In the genomic region with DNA sequence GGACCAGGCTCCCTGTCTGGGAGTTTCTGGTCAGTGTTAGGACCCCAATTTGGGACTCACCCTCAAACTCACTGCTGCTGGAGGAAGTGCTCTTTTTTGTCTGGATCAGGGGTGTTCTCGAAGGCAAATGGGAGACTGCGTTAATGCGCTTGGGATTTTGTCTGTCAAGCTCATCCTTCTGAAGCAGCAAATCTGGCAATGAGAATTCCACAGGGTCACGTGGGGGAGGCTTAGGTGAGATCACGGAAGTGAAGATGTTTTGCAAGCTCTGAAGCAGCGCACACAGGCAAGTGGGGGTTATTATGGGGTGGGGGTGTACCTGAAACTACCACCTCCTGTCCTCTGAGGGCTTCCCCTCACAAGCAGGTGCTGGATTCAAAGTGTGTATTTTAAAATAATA, we compare ENCODE assay signal across 21 cellular contexts. TPM values are rescaled to one million over a fixed set of nuclear protein-coding genes. Genes with fewer than 3 reads are reported as not detected.
DNase-seq lines count a peak whose midpoint lies in the region; ATAC-seq, FAIRE-seq and TF ChIP-seq lines count a peak whose summit lies in the region.
"Had no signal": no experiment of that assay in that cellular context is flagged by ENCODE, and none has a peak within 500 bp of the region (broad histone marks: within the 10 kb centered on the region; RNA-seq: fewer than 3 reads in every experiment).

No MANE protein-coding gene starts in this region.

- H3K4me1 ChIP-seq in K562 (replicated peaks in 1 of 2; ENCODE audit: control insufficient read depth in 2 of 2, insufficient read depth in 2 of 2, low read length in 2 of 2) (no peaks in the 10 kb centered on the region), mesenchymal stem cell (ENCODE audit: control insufficient read depth, insufficient read depth, low read depth, low read length) (peaks cover 2% of the 10 kb centered on the region)
- H3K4me1 ChIP-seq: BE2C, Caco-2 had no signal

- H3K9ac ChIP-seq in K562 (ENCODE audit: insufficient read depth in 1 of 2, low read depth in 2 of 2, low read length in 2 of 2) = no peak overlapping the region
- no peak overlapping the region for H3K9ac ChIP-seq in mesenchymal stem cell (ENCODE audit: low read length)

- no peak for ATAC-seq in K562

- H2BK12ac ChIP-seq in mesenchymal stem cell (ENCODE audit: low read length in 2 of 2) = no peak overlapping the region

- FAIRE-seq in K562 (lab: Jason Lieb, UNC) = no peak
- FAIRE-seq: A204.1, D721Med, H1 had no signal

- no peak overlapping the region for H3K23ac ChIP-seq in mesenchymal stem cell (ENCODE audit: low read length in 2 of 2)

- no peak for TF ChIP-seq POLR2A in K562 (conservative IDR thresholded peaks at IDR 0.05)

- H3K27ac ChIP-seq in K562 (ENCODE audit: extremely low read depth, low read depth, low read length) = no peak overlapping the region
- no peak overlapping the region for H3K27ac ChIP-seq in mesenchymal stem cell (ENCODE audit: low read length, poor library complexity, severe bottlenecking)

- peaks cover 2 to 28% of the 10 kb centered on the region in 2 experiments; a peak in 3 of 5 replicates for H3K27me3 ChIP-seq in K562 (ENCODE audit: control insufficient read depth in 2 of 2, insufficient read depth in 2 of 2, low read length in 2 of 2)
- H3K27me3 ChIP-seq in mesenchymal stem cell (ENCODE audit: control insufficient read depth in 1 of 2, insufficient read depth in 1 of 2, low read length in 2 of 2) = peaks cover 0 to 9% of the 10 kb centered on the region in 2 experiments

- peak overlapping the region; percentile 27 for H2AK5ac ChIP-seq in mesenchymal stem cell (ENCODE audit: low read length, severe bottlenecking)

- in situ Hi-C loops in K562 (cut with MboI) = no loop called here

- no peak overlapping the region for H2BK15ac ChIP-seq in mesenchymal stem cell (ENCODE audit: low read depth, poor library complexity, severe bottlenecking)

- no peak overlapping the region for H4K91ac ChIP-seq in mesenchymal stem cell (ENCODE audit: low read length)

- POLR2A ChIA-PET in K562 (lab: Yijun Ruan, JAX) = interaction anchor here (0.6 to 0.7 kb wide), 2 partner anchors 1660 to 1997 kb away, joined by 3 read pairs; no protein-coding TSS in a partner anchor

- intact Hi-C loops in K562 (cut with micrococcal nuclease) = no loop called here

- CTCF ChIA-PET in K562 (lab: Yijun Ruan, JAX; ENCODE audit: low intra/inter-chr PET ratio) = no interaction called here

- H2BK5ac ChIP-seq in mesenchymal stem cell (ENCODE audit: low read depth, low read length, poor library complexity, severe bottlenecking) = no peak overlapping the region

- H3K79me2 ChIP-seq in K562 (ENCODE audit: control insufficient read depth, insufficient read depth, low read length) = no peaks in the 10 kb centered on the region

- H3K36me3 ChIP-seq in K562 (ENCODE audit: control insufficient read depth, insufficient read depth, low read length) (no peaks in the 10 kb centered on the region), mesenchymal stem cell (ENCODE audit: control insufficient read depth in 1 of 2, insufficient read depth in 2 of 2, low read depth in 1 of 2, low read length in 2 of 2) (no peaks in the 10 kb centered on the region)
- H3K36me3 ChIP-seq: BE2C had no signal

- H3K4me2 ChIP-seq in K562 (ENCODE audit: insufficient read depth, low read length) (no peak overlapping the region), mesenchymal stem cell (ENCODE audit: low read length, poor library complexity, severe bottlenecking) (no peak overlapping the region)

- TF ChIP-seq CTCF in K562 (IDR thresholded peaks at IDR 0.05 in 2 of 3, conservative IDR thresholded peaks at IDR 0.05 in 1 of 3; ENCODE audit: insufficient read depth in 2 of 3, low read depth in 1 of 3, low read length in 3 of 3) = no peak

- no TSS peak for BruUV-seq in K562 (replicated peaks; lab: Mats Ljungman, UMichigan)

- TF ChIP-seq EP300 in K562 (IDR thresholded peaks at IDR 0.05; ENCODE audit: low read length) = no peak

- no peak for TF ChIP-seq RAD21 in K562 (CRISPR knock-in tag; conservative IDR thresholded peaks at IDR 0.05 in 1 of 2, IDR thresholded peaks at IDR 0.05 in 1 of 2)

- no peak overlapping the region for H2BK120ac ChIP-seq in mesenchymal stem cell (ENCODE audit: low read depth, low read length)

- H3K9me3 ChIP-seq in K562 (replicated peaks; ENCODE audit: control insufficient read depth, insufficient read depth, low read depth, low read length) (no peaks in the 10 kb centered on the region), mesenchymal stem cell (ENCODE audit: control insufficient read depth, low read length) (no peaks in the 10 kb centered on the region)
- H3K9me3 ChIP-seq: BE2C, Caco-2 had no signal

- no peak overlapping the region for H2AFZ ChIP-seq in K562 (ENCODE audit: low read depth, low read length)
- no peak overlapping the region for H2AFZ ChIP-seq in mesenchymal stem cell (ENCODE audit: low read depth, low read length)

- no peaks in the 10 kb centered on the region for H3K9me1 ChIP-seq in K562 (ENCODE audit: control insufficient read depth, insufficient read depth, low read length)

- no peaks in the 10 kb centered on the region for H3K79me1 ChIP-seq in mesenchymal stem cell (replicated peaks; ENCODE audit: low read length, poor library complexity, severe bottlenecking)

- H3K18ac ChIP-seq in mesenchymal stem cell (ENCODE audit: low read depth in 1 of 2, low read length in 2 of 2) = no peak overlapping the region

- no peak overlapping the region for H3K14ac ChIP-seq in mesenchymal stem cell (ENCODE audit: low read length in 2 of 2)

- no peak overlapping the region for H4K8ac ChIP-seq in mesenchymal stem cell (ENCODE audit: low read length)

- H3K4ac ChIP-seq in mesenchymal stem cell (ENCODE audit: low read depth in 1 of 2, low read length in 2 of 2) = no peak overlapping the region

- 1% methylated on average over 6 of the region's 6 CpGs for WGBS in K562 (ENCODE audit: insufficient coverage, low coverage, missing lambda C conversion rate)
- 87% methylated on average over 6 of the region's 6 CpGs for WGBS in mesenchymal stem cell

- H4K20me1 ChIP-seq in K562 (replicated peaks; ENCODE audit: control insufficient read depth, insufficient read depth, low read length) = no peaks in the 10 kb centered on the region

- no peak overlapping the region for H3K4me3 ChIP-seq in K562
- H3K4me3 ChIP-seq in mesenchymal stem cell (ENCODE audit: insufficient read depth in 1 of 2, low read depth in 1 of 2, low read length in 2 of 2) = no peak overlapping the region

- DNase-seq in NCI-H82 treated with DMSO at 0.1 percent for 48 hours (lab: John Stamatoyannopoulos, UW; ENCODE audit: unreplicated experiment) = peak; percentile 20
- DNase-seq in K562 (ENCODE audit: extremely low read depth in 1 of 4, low spot score in 3 of 4) = no peak
- no peak for DNase-seq in mesenchymal stem cell
- no peak for DNase-seq in globus pallidus (ENCODE audit: low spot score)
- no peak for DNase-seq in NCI-H446 (lab: John Stamatoyannopoulos, UW)
- no peak for DNase-seq in COLO829 (ENCODE audit: low spot score)
- DNase-seq: ACHN; BE2C; C1 segment of cervical spinal cord; Caco-2; CD4-positive, CD25-positive, alpha-beta regulatory T cell; CD8-positive, alpha-beta memory T cell; DMS153; DMS79; GDM1; H9 had no signal

RNA-seq across cellular contexts. Expression of gene TEX53, which starts 10.5 kb away (rescaled TPM):
- not detected in 2 replicates for total RNA-seq in K562 (2011; cell fraction: chromatin; rRNA removed; ENCODE audit: low replicate concordance)
- total RNA-seq in K562 (2011; cell fraction: nucleolus; rRNA removed) = not detected in 2 replicates
- not detected in 2 replicates for total RNA-seq in K562 (2011; cell fraction: nucleoplasm; rRNA removed)
- not detected in 2 replicates for total RNA-seq in K562 (2014; rRNA removed)
- total RNA-seq in K562 (2014; rRNA removed; fragmentation: Illumina TruSeq; extraction: Trizol) = not detected in 2 replicates
- not detected in 2 replicates for total RNA-seq in K562 (2015; rRNA removed; fragmentation: Illumina TruSeq; extraction: Trizol)
- not detected in 2 replicates for total RNA-seq in K562 (2021)
- not detected in 2 replicates for polyA plus RNA-seq in K562 (2011; rRNA removed)
- not detected in 2 replicates for polyA plus RNA-seq in K562 (2011; cell fraction: cytosol; rRNA removed)
- polyA plus RNA-seq in K562 (2011; cell fraction: nucleus; rRNA removed) = not detected in 2 replicates
- not detected in 2 replicates for polyA plus RNA-seq in K562 (2012)
- not detected in 2 replicates for polyA plus RNA-seq in K562 (2014; fragmentation: Illumina TruSeq; extraction: Trizol)
- not detected for polyA plus RNA-seq in K562 (2014; fragmentation: Nextera tagmentation; extraction: Ambion mirVana)
- polyA plus RNA-seq in K562 (2014; rRNA removed) = not detected in 2 replicates
- not detected in 2 replicates for polyA minus RNA-seq in K562 (2011; rRNA and poly(A)+ RNA removed)
- not detected in 2 replicates for polyA minus RNA-seq in K562 (2011; cell fraction: cytosol; rRNA and poly(A)+ RNA removed)
- polyA minus RNA-seq in K562 (2011; cell fraction: nucleus; rRNA and poly(A)+ RNA removed) = not detected in 2 replicates
- not detected for polyA plus RNA-seq in mesenchymal stem cell (2013, experiment 1 of 2)
- polyA plus RNA-seq in mesenchymal stem cell (2013, experiment 2 of 2) = not detected
- total RNA-seq: Caco-2; CD4-positive, CD25-positive, alpha-beta regulatory T cell; CD8-positive, alpha-beta memory T cell; Daoy; H1; H9; HT-29 had no signal
- polyA plus RNA-seq: CD4-positive, CD25-positive, alpha-beta regulatory T cell; CD8-positive, alpha-beta memory T cell; H1 had no signal

RNA-seq across cellular contexts. Expression of gene TEX48, which starts 13.8 kb away (rescaled TPM):
- total RNA-seq in K562 (2011; cell fraction: chromatin; rRNA removed; ENCODE audit: low replicate concordance) = not detected in 2 replicates
- not detected in 2 replicates for total RNA-seq in K562 (2011; cell fraction: nucleolus; rRNA removed)
- total RNA-seq in K562 (2011; cell fraction: nucleoplasm; rRNA removed) = not detected in 2 replicates
- total RNA-seq in K562 (2014; rRNA removed) = not detected in 2 replicates
- not detected in 2 replicates for total RNA-seq in K562 (2014; rRNA removed; fragmentation: Illumina TruSeq; extraction: Trizol)
- total RNA-seq in K562 (2015; rRNA removed; fragmentation: Illumina TruSeq; extraction: Trizol) = not detected in 2 replicates
- not detected in 2 replicates for total RNA-seq in K562 (2021)
- not detected in 2 replicates for polyA plus RNA-seq in K562 (2011; rRNA removed)
- polyA plus RNA-seq in K562 (2011; cell fraction: cytosol; rRNA removed) = not detected in 2 replicates
- polyA plus RNA-seq in K562 (2011; cell fraction: nucleus; rRNA removed) = not detected in 2 replicates
- not detected in 2 replicates for polyA plus RNA-seq in K562 (2012)
- polyA plus RNA-seq in K562 (2014; fragmentation: Illumina TruSeq; extraction: Trizol) = not detected in 2 replicates
- polyA plus RNA-seq in K562 (2014; fragmentation: Nextera tagmentation; extraction: Ambion mirVana) = not detected
- polyA plus RNA-seq in K562 (2014; rRNA removed) = not detected in 2 replicates
- not detected in 2 replicates for polyA minus RNA-seq in K562 (2011; rRNA and poly(A)+ RNA removed)
- not detected in 2 replicates for polyA minus RNA-seq in K562 (2011; cell fraction: cytosol; rRNA and poly(A)+ RNA removed)
- not detected in 2 replicates for polyA minus RNA-seq in K562 (2011; cell fraction: nucleus; rRNA and poly(A)+ RNA removed)
- polyA plus RNA-seq in mesenchymal stem cell (2013, experiment 1 of 2) = not detected
- polyA plus RNA-seq in mesenchymal stem cell (2013, experiment 2 of 2) = not detected
- total RNA-seq: Caco-2; CD4-positive, CD25-positive, alpha-beta regulatory T cell; Daoy; H1; H9; HT-29 had no signal
- polyA plus RNA-seq: CD4-positive, CD25-positive, alpha-beta regulatory T cell; CD8-positive, alpha-beta memory T cell; H1 had no signal

RNA-seq across cellular contexts. Expression of gene TMEM268, which starts 57.1 kb away (rescaled TPM):
- total RNA-seq in K562 (2011; cell fraction: chromatin; rRNA removed; ENCODE audit: low replicate concordance) = 35.2 and 43.1 TPM in 2 replicates
- 25.1 and 26.3 TPM in 2 replicates for total RNA-seq in K562 (2011; cell fraction: nucleolus; rRNA removed)
- total RNA-seq in K562 (2011; cell fraction: nucleoplasm; rRNA removed) = 33.6 and 48.1 TPM in 2 replicates
- total RNA-seq in K562 (2014; rRNA removed) (9.1 and 11.5 TPM in 2 replicates), K562 (2014; rRNA removed; fragmentation: Illumina TruSeq; extraction: Trizol) (10.0 and 10.8 TPM in 2 replicates), K562 (2015; rRNA removed; fragmentation: Illumina TruSeq; extraction: Trizol) (7.1 and 8.6 TPM in 2 replicates), K562 (2021) (14.8 and 17.3 TPM in 2 replicates)
- polyA plus RNA-seq in K562 (2011; rRNA removed) (19.3 and 19.4 TPM in 2 replicates), K562 (2014; fragmentation: Illumina TruSeq; extraction: Trizol) (19.4 and 19.6 TPM in 2 replicates), K562 (2014; fragmentation: Nextera tagmentation; extraction: Ambion mirVana) (1 to 10 TPM; 2.6 to 2.7 TPM), K562 (2014; rRNA removed) (8.4 and 10.5 TPM in 2 replicates)
- 10.1 and 20.0 TPM in 2 replicates for polyA plus RNA-seq in K562 (2011; cell fraction: cytosol; rRNA removed)
- polyA plus RNA-seq in K562 (2011; cell fraction: nucleus; rRNA removed) = 10.2 and 12.8 TPM in 2 replicates
- 7.4 and 20.0 TPM in 2 replicates for polyA plus RNA-seq in K562 (2012)
- 19.3 and 23.1 TPM in 2 replicates for polyA minus RNA-seq in K562 (2011; rRNA and poly(A)+ RNA removed)
- 7.8 and 12.3 TPM in 2 replicates for polyA minus RNA-seq in K562 (2011; cell fraction: cytosol; rRNA and poly(A)+ RNA removed)
- 4.7 and 6.6 TPM in 2 replicates for polyA minus RNA-seq in K562 (2011; cell fraction: nucleus; rRNA and poly(A)+ RNA removed)
- polyA plus RNA-seq in mesenchymal stem cell (2013, experiment 1 of 2) = 9.6 TPM
- 9.1 TPM for polyA plus RNA-seq in mesenchymal stem cell (2013, experiment 2 of 2)
